8 cellular contexts compared by ENCODE assay signal in genomic region chr3:52742418-52743041, GRCh38. TPM values are rescaled to one million over a fixed set of nuclear protein-coding genes. Genes with fewer than 3 reads are reported as not detected.
DNase-seq lines count a peak whose midpoint lies in the region; ATAC-seq and TF ChIP-seq lines count a peak whose summit lies in the region.

No MANE protein-coding gene starts in this region.

- no peaks in the 10 kb centered on the region for H3K23me2 ChIP-seq in H9 (ENCODE audit: insufficient read length, low read depth, low read length, poor library complexity, severe bottlenecking)

- H4K8ac ChIP-seq in H9 (replicated peaks; ENCODE audit: insufficient read length, low read depth, low read length), result no peak overlapping the region

- no peak overlapping the region for H2BK15ac ChIP-seq in H9 (ENCODE audit: low read depth, low read length)

- intact Hi-C loops in tibial artery (cut with DNase I; ENCODE audit: low total_unique reads), result loop anchor here (2.0 to 5.0 kb wide), 2 partner anchors 190 to 330 kb away; no protein-coding TSS in a partner anchor

- H2AK5ac ChIP-seq in H9 (ENCODE audit: insufficient read length, low read length), result no peak overlapping the region

- H3K79me1 ChIP-seq in H9 (ENCODE audit: insufficient read depth, low read depth, low read length, poor library complexity, severe bottlenecking), result no peaks in the 10 kb centered on the region

- H3K9ac ChIP-seq in H9 (ENCODE audit: extremely low read depth, insufficient read length, low read length), result no peak overlapping the region

- H3K4me1 ChIP-seq in H9 (ENCODE audit: insufficient read depth, low read length) (no peaks in the 10 kb centered on the region), tibial artery (no peaks in the 10 kb centered on the region)

- H3K4me3 Mint-ChIP-seq in H9 (no peak overlapping the region), WTC11 (no peak overlapping the region)

- no peak overlapping the region for H2BK120ac ChIP-seq in H9 (ENCODE audit: low read depth, low read length, poor library complexity, severe bottlenecking)

- peaks cover 63 to 98% (median 88%) of the 10 kb centered on the region in 3 donors for H3K36me3 ChIP-seq in tibial artery

- H3K4me1 Mint-ChIP-seq in H9 (no peaks in the 10 kb centered on the region), WTC11 (no peaks in the 10 kb centered on the region)

- H3T11ph ChIP-seq in H9 (ENCODE audit: low read length), result no peak overlapping the region

- no peak overlapping the region for H3K4me2 ChIP-seq in H9 (ENCODE audit: insufficient read depth, insufficient read length, low read length)

- H2BK12ac ChIP-seq in H9 (ENCODE audit: insufficient read length, low read depth, low read length), result no peak overlapping the region

- POLR2A ChIA-PET in WTC11 (lab: Charles Lee), result no interaction called here

- H3K36me3 Mint-ChIP-seq in H9 (ENCODE audit: insufficient read depth in 1 of 3, low read depth in 3 of 3) (peaks cover 31 to 82% (median 81%) of the 10 kb centered on the region in 3 experiments; a peak in 6 of 7 replicates), WTC11 (peaks cover 66% of the 10 kb centered on the region)

- no peaks in the 10 kb centered on the region for H3K79me2 ChIP-seq in H9 (ENCODE audit: insufficient read depth, low read length)

- ATAC-seq in WTC11 (no peak), GM18873 (IDR thresholded peaks at IDR 0.05; ENCODE audit: low FRiP score, unreplicated experiment) (no peak), HG02970 (IDR thresholded peaks at IDR 0.05; ENCODE audit: low FRiP score, unreplicated experiment) (no peak)

- no peak overlapping the region for H4K5ac ChIP-seq in H9 (ENCODE audit: insufficient read length, low read depth, low read length)

- no peak overlapping the region for H3K14ac ChIP-seq in H9 (ENCODE audit: insufficient read depth, low read length)

- H3K9me3 ChIP-seq in H9 (ENCODE audit: control insufficient read depth, low read depth, low read length) (no peaks in the 10 kb centered on the region), tibial artery (no peaks in the 10 kb centered on the region)

- H2AFZ ChIP-seq in H9 (ENCODE audit: low read length), result no peak overlapping the region

- no CpG with 5 or more reads among the region's 3 CpGs for WGBS in H9 (ENCODE audit: extremely low coverage, insufficient read length, low lambda C conversion rate)

- TF ChIP-seq CTCF in C4-2B (conservative IDR thresholded peaks at IDR 0.05) (peak; percentile 73), H9 (conservative IDR thresholded peaks at IDR 0.05) (peak; percentile 71), WTC11 (IDR thresholded peaks at IDR 0.05) (0 out of 2 replicates have a peak, but pooled peaks have one; percentile 16), tibial artery (IDR thresholded peaks at IDR 0.05) (peak; percentile 59 to 63)

- H3K4ac ChIP-seq in H9 (ENCODE audit: low read depth, low read length), result no peak overlapping the region

- H3K4me3 ChIP-seq in tibial artery, result no peak overlapping the region

- no peak overlapping the region for H3K56ac ChIP-seq in H9 (ENCODE audit: insufficient read length, low read depth, low read length)

- no peak overlapping the region for H2BK20ac ChIP-seq in H9 (ENCODE audit: low read depth, low read length, poor library complexity, severe bottlenecking)

- no peak overlapping the region for H4K91ac ChIP-seq in H9 (ENCODE audit: insufficient read length, low read depth, low read length)

- no peaks in the 10 kb centered on the region; a peak in 1 of 5 replicates for H3K9me3 Mint-ChIP-seq in H9
- H3K9me3 Mint-ChIP-seq in WTC11, result no peaks in the 10 kb centered on the region

- H3K18ac ChIP-seq in H9 (ENCODE audit: insufficient read length, low read depth, low read length), result no peak overlapping the region

- H2BK5ac ChIP-seq in H9 (ENCODE audit: insufficient read length, low read length), result no peak overlapping the region

- CTCF ChIA-PET in WTC11 (lab: Charles Lee), result interaction anchor here (0.8 to 1.9 kb wide), 4 partner anchors 28 to 78 kb away, joined by 3 to 7 read pairs (median 5); partner anchors contain the start of gene NEK4

- no peak overlapping the region for H3K27ac ChIP-seq in C4-2B
- H3K27ac ChIP-seq in H9 (ENCODE audit: insufficient read length, low read depth, low read length), result no peak overlapping the region
- H3K27ac ChIP-seq in tibial artery, result no peak overlapping the region

- H3K27me3 ChIP-seq in H9 (ENCODE audit: insufficient read depth, low read length) (no peaks in the 10 kb centered on the region), tibial artery (no peaks in the 10 kb centered on the region)

- no peaks in the 10 kb centered on the region for H3K27me3 Mint-ChIP-seq in H9 (ENCODE audit: low read depth)
- H3K27me3 Mint-ChIP-seq in WTC11 (ENCODE audit: low read depth), result no peaks in the 10 kb centered on the region

- H3K23ac ChIP-seq in H9 (ENCODE audit: insufficient read length, low read depth, low read length), result no peak overlapping the region

- no peaks in the 10 kb centered on the region for H4K20me1 ChIP-seq in H9 (ENCODE audit: control insufficient read depth, insufficient read depth, insufficient read length)

- H3K27ac Mint-ChIP-seq in H9, result no peak overlapping the region
- no peak overlapping the region for H3K27ac Mint-ChIP-seq in WTC11

- no peak for DNase-seq in H9
- DNase-seq in WTC11 (ENCODE audit: low spot score), result no peak
- peak; percentile 50 for DNase-seq in hepatic stellate cell (ENCODE audit: low spot score)
- DNase-seq in tibial artery, result no peak
- no peak for DNase-seq in amniotic stem cell (lab: John Stamatoyannopoulos, UW)

TF ChIP-seq in WTC11, 78 proteins besides CTCF, POLR2A, EP300 and RAD21 (continues in another document):
- TF ChIP-seq SOX15 (CRISPR knock-in tag; IDR thresholded peaks at IDR 0.05) (no peak), ERG (CRISPR knock-in tag; IDR thresholded peaks at IDR 0.05) (no peak), MAX (CRISPR knock-in tag; IDR thresholded peaks at IDR 0.05) (no peak), ZNF219 (CRISPR knock-in tag; IDR thresholded peaks at IDR 0.05; ENCODE audit: borderline replicate concordance) (no peak), ZMAT4 (CRISPR knock-in tag; IDR thresholded peaks at IDR 0.05) (no peak), USF2 (CRISPR knock-in tag; IDR thresholded peaks at IDR 0.05) (no peak), ETV6 (CRISPR knock-in tag; IDR thresholded peaks at IDR 0.05) (no peak), PRDM15 (CRISPR knock-in tag; IDR thresholded peaks at IDR 0.05) (no peak)

RNA-seq across cellular contexts. Expression of gene NEK4, which starts 28.2 kb away (rescaled TPM):
- total RNA-seq in H9 (2021) (35.2 and 36.0 TPM in 2 replicates), WTC11 (2021) (30.3 to 31.4 TPM (median 31.2 TPM) in 3 replicates)

RNA-seq across cellular contexts. Expression of gene ITIH1, which starts 34.9 kb away (rescaled TPM):
- total RNA-seq in H9 (2021) (not detected in 2 replicates), WTC11 (2021) (0.26 to 0.69 TPM (median 0.50 TPM) in 3 replicates)

RNA-seq across cellular contexts. Expression of gene SPCS1, which starts 36.6 kb away (rescaled TPM):
- 106 TPM in 2 replicates for total RNA-seq in H9 (2021)
- total RNA-seq in WTC11 (2021), result 92.5 to 101 TPM (median 98.5 TPM) in 3 replicates

RNA-seq across cellular contexts. Expression of gene GLT8D1, which starts 36.9 kb away (rescaled TPM):
- 37.0 and 39.3 TPM in 2 replicates for total RNA-seq in H9 (2021)
- 41.2 to 46.0 TPM (median 43.8 TPM) in 3 replicates for total RNA-seq in WTC11 (2021)

RNA-seq across cellular contexts. Expression of gene ITIH3, which starts 52.1 kb away (rescaled TPM):
- not detected in 2 replicates for total RNA-seq in H9 (2021)
- total RNA-seq in WTC11 (2021), result 0.23 to 0.37 TPM (median 0.25 TPM) in 3 replicates

Comparison
In these comparisons a context has a peak if more than half of its experiments do, and no peak if none do; other contexts are left out.
1. CTCF ChIP-seq: peak in every context shown above with its lines; median percentile 73 in C4-2B; 71 in H9; 61 in tibial artery; 16 in WTC11.